Comparison of ENCODE assay signal across 38 cellular contexts in genomic region chr20:16611832-16612231, GRCh38.
"Had no signal": no experiment of that assay in that cellular context is flagged by ENCODE, and none has a peak within 500 bp of the region (broad histone marks: within the 10 kb centered on the region; RNA-seq: fewer than 3 reads in every experiment).

No MANE protein-coding gene starts in this region.

- H3K27me3 ChIP-seq: adrenal gland, ascending aorta, body of pancreas, brain microvascular endothelial cell, breast epithelium, cardiac muscle cell had no signal

- H3K27ac Mint-ChIP-seq: activated naive CD4-positive, alpha-beta T cell treated with anti-CD3 and anti-CD28 coated beads for 36 hours; activated naive CD4-positive, alpha-beta T cell treated with anti-CD3 and anti-CD28 coated beads, Interleukin-2, amount 10 ng/mL, durations not matched to agents 7 days and 5 days; activated naive CD4-positive, alpha-beta T cell treated with anti-CD3 and anti-CD28 coated beads, Interleukin-2, amount 50 U/mL, for 24 hours; activated naive CD4-positive, alpha-beta T cell treated with anti-CD3 and anti-CD28 coated beads, Interleukin-2, amount 50 U/mL, for 72 hours; activated naive CD8-positive, alpha-beta T cell; activated naive CD8-positive, alpha-beta T cell treated with anti-CD3 and anti-CD28 coated beads for 36 hours; activated naive CD8-positive, alpha-beta T cell treated with anti-CD3 and anti-CD28 coated beads, Interleukin-2, amount 10 ng/mL, durations not matched to agents 7 days and 5 days; activated naive CD8-positive, alpha-beta T cell treated with anti-CD3 and anti-CD28 coated beads, Interleukin-2, amount 50 U/mL, for 24 hours; activated T-cell treated with anti-CD3 and anti-CD28 coated beads, Interleukin-2, amount 50 U/mL, for 24 hours; activated T-cell treated with anti-CD3 and anti-CD28 coated beads, Interleukin-2, amount 50 U/mL, for 72 hours; activated T-helper 1 cell treated with anti-CD3 and anti-CD28 coated beads, Interleukin-12 subunit alpha, Interleukin-12 subunit beta, Interleukin-2, Interleukin-4 antibody, amounts not matched to agents 30 ng/mL and 10 ng/mL and 1 ng/mL, durations not matched to agents 14 hours and 24 hours and 36 hours; activated T-helper 17 cell treated with anti-CD3 and anti-CD28 coated beads, Interleukin-2, amount 50 U/mL, for 72 hours; activated T-helper 2 cell treated with anti-CD3 and anti-CD28 coated beads, Interferon-gamma antibody, Interleukin-2, Interleukin-4, amounts not matched to agents 10 μg/mL and 5 μg/mL and 100 μg/mL, durations not matched to agents 14 hours and 24 hours and 36 hours; brain had no signal

- ATAC-seq: activated naive CD4-positive, alpha-beta T cell treated with anti-CD3 and anti-CD28 coated beads, Interleukin-2, amount 50 U/mL, for 72 hours; activated naive CD8-positive, alpha-beta T cell treated with anti-CD3 and anti-CD28 coated beads, Interleukin-2, amount 50 U/mL, for 24 hours; activated T-cell treated with anti-CD3 and anti-CD28 coated beads, Interleukin-2, amount 50 U/mL, for 4 hours; activated T-cell treated with anti-CD3 and anti-CD28 coated beads, Interleukin-2, amount 50 U/mL, for 72 hours; activated T-helper 17 cell treated with anti-CD3 and anti-CD28 coated beads, Interleukin-2, amount 50 U/mL, for 72 hours; body of pancreas had no signal

- H3K36me3 ChIP-seq: adrenal gland, ascending aorta, brain microvascular endothelial cell, breast epithelium, cardiac muscle cell had no signal

- H3K4me1 ChIP-seq: breast epithelium had no signal

- H3K4me1 Mint-ChIP-seq: activated naive CD4-positive, alpha-beta T cell treated with anti-CD3 and anti-CD28 coated beads, Interleukin-2, amount 10 ng/mL, durations not matched to agents 7 days and 5 days; activated naive CD4-positive, alpha-beta T cell treated with anti-CD3 and anti-CD28 coated beads, Interleukin-2, amount 50 U/mL, for 24 hours; activated naive CD8-positive, alpha-beta T cell treated with anti-CD3 and anti-CD28 coated beads for 36 hours; activated naive CD8-positive, alpha-beta T cell treated with anti-CD3 and anti-CD28 coated beads, Interleukin-2, amount 10 ng/mL, durations not matched to agents 7 days and 5 days; activated naive CD8-positive, alpha-beta T cell treated with anti-CD3 and anti-CD28 coated beads, Interleukin-2, amount 50 U/mL, for 24 hours; activated T-helper 17 cell treated with anti-CD3 and anti-CD28 coated beads, Interleukin-2, amount 50 U/mL, for 72 hours; central memory CD8-positive, alpha-beta T cell had no signal

- DNase-seq: activated effector memory CD4-positive, alpha-beta T cell treated with anti-CD3 and anti-CD28 coated beads, Interleukin-2, amount 50 U/mL, for 16 hours; activated effector memory CD4-positive, alpha-beta T cell treated with Interleukin-2 at 50 U/mL for 16 hours; activated gamma-delta T cell; activated gamma-delta T cell treated with Interleukin-2 at 50 U/mL for 16 hours; activated naive CD4-positive, alpha-beta T cell; activated naive CD4-positive, alpha-beta T cell treated with anti-CD3 and anti-CD28 coated beads for 36 hours; activated naive CD4-positive, alpha-beta T cell treated with anti-CD3 and anti-CD28 coated beads, Interleukin-2, amount 10 ng/mL, durations not matched to agents 7 days and 5 days; activated naive CD4-positive, alpha-beta T cell treated with anti-CD3 and anti-CD28 coated beads, Interleukin-2, amount 50 U/mL, for 16 hours; activated naive CD4-positive, alpha-beta T cell treated with Interleukin-2 at 50 U/mL for 16 hours; activated naive CD8-positive, alpha-beta T cell treated with anti-CD3 and anti-CD28 coated beads for 36 hours; activated naive CD8-positive, alpha-beta T cell treated with anti-CD3 and anti-CD28 coated beads, Interleukin-2, amount 10 ng/mL, durations not matched to agents 7 days and 5 days; activated naive CD8-positive, alpha-beta T cell treated with anti-CD3 and anti-CD28 coated beads, Interleukin-2, amount 50 U/mL, for 24 hours; activated T-cell treated with anti-CD3 and anti-CD28 coated beads for 4 hours; activated T-cell treated with anti-CD3 and anti-CD28 coated beads, Interleukin-2, amount 50 U/mL, for 1 hour; activated T-cell treated with anti-CD3 and anti-CD28 coated beads, Interleukin-2, amount 50 U/mL, for 24 hours; activated T-cell treated with anti-CD3 and anti-CD28 coated beads, Interleukin-2, amount 50 U/mL, for 4 hours; activated T-cell treated with anti-CD3 and anti-CD28 coated beads, Interleukin-2, amount 50 U/mL, for 48 hours; activated T-cell treated with anti-CD3 and anti-CD28 coated beads, Interleukin-2, amount 50 U/mL, for 72 hours; adrenal gland; amniotic stem cell; amygdala; anterior cingulate cortex; aorta; body of pancreas; brain microvascular endothelial cell; caudate nucleus; central memory CD4-positive, alpha-beta T cell had no signal

- H3K27ac ChIP-seq: adrenal gland, ascending aorta, body of pancreas, brain microvascular endothelial cell, breast epithelium, cardiac muscle cell had no signal

- H3K4me3 ChIP-seq: adrenal gland, ascending aorta, body of pancreas, breast epithelium, cardiac muscle cell had no signal

- H3K9me3 ChIP-seq: adrenal gland, ascending aorta, body of pancreas, breast epithelium had no signal

- H3K9me3 Mint-ChIP-seq: activated T-helper 2 cell treated with anti-CD3 and anti-CD28 coated beads, Interferon-gamma antibody, Interleukin-2, Interleukin-4, amounts not matched to agents 10 μg/mL and 5 μg/mL and 100 μg/mL, durations not matched to agents 14 hours and 24 hours and 36 hours had no signal

- H3K4me3 Mint-ChIP-seq: activated naive CD4-positive, alpha-beta T cell treated with anti-CD3 and anti-CD28 coated beads for 36 hours; activated naive CD4-positive, alpha-beta T cell treated with anti-CD3 and anti-CD28 coated beads, Interleukin-2, amount 10 ng/mL, durations not matched to agents 7 days and 5 days; activated naive CD4-positive, alpha-beta T cell treated with anti-CD3 and anti-CD28 coated beads, Interleukin-2, amount 50 U/mL, for 24 hours; activated naive CD8-positive, alpha-beta T cell; activated naive CD8-positive, alpha-beta T cell treated with anti-CD3 and anti-CD28 coated beads for 36 hours; activated naive CD8-positive, alpha-beta T cell treated with anti-CD3 and anti-CD28 coated beads, Interleukin-2, amount 10 ng/mL, durations not matched to agents 7 days and 5 days; activated naive CD8-positive, alpha-beta T cell treated with anti-CD3 and anti-CD28 coated beads, Interleukin-2, amount 50 U/mL, for 24 hours; activated T-cell treated with anti-CD3 and anti-CD28 coated beads, Interleukin-2, amount 50 U/mL, for 24 hours; activated T-cell treated with anti-CD3 and anti-CD28 coated beads, Interleukin-2, amount 50 U/mL, for 4 hours; activated T-cell treated with anti-CD3 and anti-CD28 coated beads, Interleukin-2, amount 50 U/mL, for 72 hours; activated T-helper 1 cell treated with anti-CD3 and anti-CD28 coated beads, Interleukin-12 subunit alpha, Interleukin-12 subunit beta, Interleukin-2, Interleukin-4 antibody, amounts not matched to agents 30 ng/mL and 10 ng/mL and 1 ng/mL, durations not matched to agents 14 hours and 24 hours and 36 hours; activated T-helper 17 cell treated with anti-CD3 and anti-CD28 coated beads, Interleukin-2, amount 50 U/mL, for 72 hours; brain; central memory CD8-positive, alpha-beta T cell had no signal

- H3K36me3 Mint-ChIP-seq: activated naive CD4-positive, alpha-beta T cell treated with anti-CD3 and anti-CD28 coated beads, Interleukin-2, amount 10 ng/mL, durations not matched to agents 7 days and 5 days; activated naive CD4-positive, alpha-beta T cell treated with anti-CD3 and anti-CD28 coated beads, Interleukin-2, amount 50 U/mL, for 24 hours; activated naive CD8-positive, alpha-beta T cell treated with anti-CD3 and anti-CD28 coated beads for 36 hours; activated naive CD8-positive, alpha-beta T cell treated with anti-CD3 and anti-CD28 coated beads, Interleukin-2, amount 10 ng/mL, durations not matched to agents 7 days and 5 days had no signal
